14 cellular contexts compared by ENCODE assay signal in genomic region chr20:3150908-3151307, GRCh38.
"Had no signal": no experiment of that assay in that cellular context is flagged by ENCODE, and none has a peak within 500 bp of the region (broad histone marks: within the 10 kb centered on the region; RNA-seq: fewer than 3 reads in every experiment).

No MANE protein-coding gene starts in this region.

- H3K27me3 ChIP-seq: transverse colon, vagina had no signal

- H3K27me3 Mint-ChIP-seq: dendritic cell treated with granulocyte-macrophage colony-stimulating factor and Interleukin-4, amounts not matched to agents 40 ng/mL and 50 ng/mL, for 4 days; effector memory CD8-positive, alpha-beta T cell had no signal

- H3K9me3 ChIP-seq: transverse colon, vagina had no signal

- H3K9me3 Mint-ChIP-seq: dendritic cell treated with granulocyte-macrophage colony-stimulating factor and Interleukin-4, amounts not matched to agents 40 ng/mL and 50 ng/mL, for 4 days; effector memory CD8-positive, alpha-beta T cell; immature natural killer cell had no signal

- H3K4me3 Mint-ChIP-seq: dendritic cell treated with granulocyte-macrophage colony-stimulating factor and Interleukin-4, amounts not matched to agents 40 ng/mL and 50 ng/mL, for 4 days; effector memory CD8-positive, alpha-beta T cell; immature natural killer cell had no signal

- H3K27ac ChIP-seq: epithelial cell of prostate, parathyroid adenoma, transverse colon, vagina had no signal

- DNase-seq: activated CD4-positive, alpha-beta T cell treated with anti-CD3 and anti-CD28 coated beads for 4 hours; aorta; effector memory CD8-positive, alpha-beta T cell; foreskin melanocyte; immature natural killer cell; retina; stimulated activated CD4-positive, alpha-beta T cell treated with anti-CD3 and anti-CD28 coated beads, Interleukin-15, amount 100 ng/mL, for 24 hours; stimulated activated CD4-positive, alpha-beta T cell treated with anti-CD3 and anti-CD28 coated beads, Interleukin-4, amount 100 ng/mL, for 1 hour; stimulated activated naive CD8-positive, alpha-beta T cell treated with anti-CD3 and anti-CD28 coated beads, Interleukin-15, Interleukin-2, amounts not matched to agents 100 U/mL and 50 U/mL, for 24 hours; transverse colon had no signal

- H3K4me3 ChIP-seq: transverse colon, vagina had no signal

- H3K27ac Mint-ChIP-seq: dendritic cell treated with granulocyte-macrophage colony-stimulating factor and Interleukin-4, amounts not matched to agents 40 ng/mL and 50 ng/mL, for 4 days had no signal

- ATAC-seq: effector memory CD8-positive, alpha-beta T cell; stimulated activated naive CD8-positive, alpha-beta T cell treated with anti-CD3 and anti-CD28 coated beads, Interleukin-15, Interleukin-2, amounts not matched to agents 100 U/mL and 50 U/mL, for 24 hours had no signal

- H2AFZ ChIP-seq: parathyroid adenoma had no signal
